In the genomic region with DNA sequence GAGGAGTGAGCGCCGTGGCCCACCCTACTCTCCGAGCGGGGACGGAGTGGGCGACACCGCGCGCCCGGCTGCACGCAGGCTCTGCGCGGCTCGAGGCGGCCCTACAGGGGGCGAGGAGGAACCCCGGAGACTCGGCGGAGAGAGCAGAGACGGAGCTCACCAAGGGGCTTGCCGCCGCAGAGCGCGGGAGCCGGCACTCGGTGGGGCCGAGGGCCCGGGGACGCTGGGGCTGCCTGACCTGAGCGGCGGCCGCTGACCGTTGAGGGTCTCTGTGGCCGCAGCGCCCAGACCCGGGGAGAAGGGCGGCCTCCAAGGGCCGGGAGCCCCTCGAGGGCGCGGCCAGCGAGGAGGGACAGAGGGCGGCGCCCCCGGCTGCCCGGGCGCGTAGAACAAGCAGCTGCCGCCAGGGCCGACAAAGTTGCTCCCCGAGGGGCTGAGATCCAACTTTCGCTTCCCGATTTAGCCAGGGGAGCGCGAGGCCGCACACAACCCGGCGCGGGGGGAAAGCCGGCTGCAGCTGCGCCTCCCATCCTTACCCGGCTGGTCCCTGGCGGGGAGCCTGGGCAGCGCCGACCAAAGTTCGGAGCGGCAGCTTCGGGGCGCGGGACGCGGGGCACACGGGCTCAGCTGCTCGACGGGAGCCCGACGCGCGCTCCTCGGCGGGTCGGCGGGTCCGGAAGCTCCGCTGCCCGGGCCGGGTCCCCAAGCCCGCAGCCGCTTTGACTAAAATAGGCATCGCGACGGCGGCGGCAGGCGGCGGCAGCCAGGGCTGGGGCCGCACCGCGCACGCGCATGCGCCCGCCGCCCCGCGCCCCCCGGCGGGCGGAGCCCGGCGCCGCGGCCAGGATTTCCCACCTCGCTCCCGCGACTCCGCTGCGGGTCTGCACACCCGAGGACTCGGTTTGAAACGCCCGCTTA, we compare ENCODE assay signal across 8 cellular contexts. TPM values are rescaled to one million over a fixed set of nuclear protein-coding genes. Genes with fewer than 3 reads are reported as not detected.
DNase-seq lines count a peak whose midpoint lies in the region; ATAC-seq and TF ChIP-seq lines count a peak whose summit lies in the region.

No MANE protein-coding gene starts in this region.

- H3K4me3 ChIP-seq in adrenal gland (peak overlapping the region; percentile 15 to 81 (median 44)), left ventricle myocardium inferior (peak overlapping the region; percentile 90), parathyroid adenoma (ENCODE audit: low read depth, low read length) (peak overlapping the region; percentile 55)

- peak in 2 of 6 experiments; percentile 13 to 19 for TF ChIP-seq CTCF in adrenal gland (IDR thresholded peaks at IDR 0.05)
- peak; percentile 55 for TF ChIP-seq CTCF in left ventricle myocardium inferior (IDR thresholded peaks at IDR 0.05; ENCODE audit: borderline replicate concordance)
- TF ChIP-seq CTCF in parathyroid adenoma (IDR thresholded peaks at IDR 0.05), result no peak

- H3K4me2 ChIP-seq in parathyroid adenoma (ENCODE audit: low read length), result peak overlapping the region; percentile 74

- H3K27me3 ChIP-seq in adrenal gland (peaks cover 7% of the 10 kb centered on the region), left ventricle myocardium inferior (ENCODE audit: low read depth) (no peaks in the 10 kb centered on the region), parathyroid adenoma (ENCODE audit: control insufficient read depth, insufficient read depth, low read length) (no peaks in the 10 kb centered on the region)

- H3K79me2 ChIP-seq in parathyroid adenoma, result no peaks in the 10 kb centered on the region

- DNase-seq in AG08396 (ENCODE audit: low spot score) (peak; percentile 93), NCI-H774 (lab: John Stamatoyannopoulos, UW) (peak; percentile 70), adrenal gland (peak; percentile 20 to 54 (median 40)), left ventricle myocardium inferior (peak; percentile 73)

- peak overlapping the region; percentile 86 for H2AFZ ChIP-seq in parathyroid adenoma

- TF ChIP-seq POLR2A in adrenal gland (IDR thresholded peaks at IDR 0.05), result no peak

- H3K36me3 ChIP-seq in adrenal gland (replicated peaks in 1 of 2) (no peaks in the 10 kb centered on the region), left ventricle myocardium inferior (no peaks in the 10 kb centered on the region), parathyroid adenoma (ENCODE audit: control insufficient read depth, insufficient read depth, low read length) (no peaks in the 10 kb centered on the region)

- intact Hi-C loops in adrenal gland (cut with DNase I) (no loop called here), left ventricle myocardium inferior (cut with micrococcal nuclease) (no loop called here)

- H3K27ac ChIP-seq in adrenal gland (no peak overlapping the region), left ventricle myocardium inferior (replicated peaks) (peak overlapping the region; percentile 93), parathyroid adenoma (no peak overlapping the region)

- ATAC-seq in GM18502 (IDR thresholded peaks at IDR 0.05; ENCODE audit: poor library complexity, unreplicated experiment) (peak; percentile 67), HG02938 (IDR thresholded peaks at IDR 0.05; ENCODE audit: unreplicated experiment) (peak; percentile 54), GM18870 (IDR thresholded peaks at IDR 0.05; ENCODE audit: unreplicated experiment) (no peak)

- no peak overlapping the region for H3K9ac ChIP-seq in parathyroid adenoma

- 0 to 1% (median 0%) methylated on average over 7 to 122 of the region's 122 CpGs for WGBS in adrenal gland, 4 donors

- no peaks in the 10 kb centered on the region for H3K9me3 ChIP-seq in adrenal gland (replicated peaks in 1 of 3)
- no peaks in the 10 kb centered on the region for H3K9me3 ChIP-seq in left ventricle myocardium inferior (replicated peaks)
- H3K9me3 ChIP-seq in parathyroid adenoma (ENCODE audit: control insufficient read depth, low read length), result no peaks in the 10 kb centered on the region

- H3K4me1 ChIP-seq in adrenal gland (replicated peaks in 1 of 2) (peaks cover 0 to 7% of the 10 kb centered on the region in 2 donors), left ventricle myocardium inferior (peaks cover 32% of the 10 kb centered on the region), parathyroid adenoma (no peaks in the 10 kb centered on the region)

RNA-seq across cellular contexts. Expression of gene POPDC3, which starts 43.1 kb away (rescaled TPM):
- total RNA-seq in adrenal gland, result under 1 TPM in 1 of 8 donors, not detected in 7; 0.46 TPM
- under 1 TPM in 2 of 3 donors, not detected in 1; 0.32 to 0.37 TPM for polyA plus RNA-seq in adrenal gland
- total RNA-seq in left ventricle myocardium inferior, result 56.9 TPM

Comparison
In these comparisons a context has a peak if more than half of its experiments do, and no peak if none do; other contexts are left out.
1. DNase-seq: peak in every context shown above with its lines; median percentile 93 in AG08396; 73 in left ventricle myocardium inferior; 70 in NCI-H774; 40 in adrenal gland.
2. RNA of gene POPDC3, which starts 43.1 kb away (total RNA-seq): 56.9 TPM in left ventricle myocardium inferior (single experiment); 0.46 TPM in adrenal gland; every median in the first group is over 10 times any median in the second.
3. Peak in every context shown above with its lines, with median percentiles within 50 percentile points of each other: H3K4me3 ChIP-seq.